1 cellular context compared by ENCODE assay signal in the genomic region with DNA sequence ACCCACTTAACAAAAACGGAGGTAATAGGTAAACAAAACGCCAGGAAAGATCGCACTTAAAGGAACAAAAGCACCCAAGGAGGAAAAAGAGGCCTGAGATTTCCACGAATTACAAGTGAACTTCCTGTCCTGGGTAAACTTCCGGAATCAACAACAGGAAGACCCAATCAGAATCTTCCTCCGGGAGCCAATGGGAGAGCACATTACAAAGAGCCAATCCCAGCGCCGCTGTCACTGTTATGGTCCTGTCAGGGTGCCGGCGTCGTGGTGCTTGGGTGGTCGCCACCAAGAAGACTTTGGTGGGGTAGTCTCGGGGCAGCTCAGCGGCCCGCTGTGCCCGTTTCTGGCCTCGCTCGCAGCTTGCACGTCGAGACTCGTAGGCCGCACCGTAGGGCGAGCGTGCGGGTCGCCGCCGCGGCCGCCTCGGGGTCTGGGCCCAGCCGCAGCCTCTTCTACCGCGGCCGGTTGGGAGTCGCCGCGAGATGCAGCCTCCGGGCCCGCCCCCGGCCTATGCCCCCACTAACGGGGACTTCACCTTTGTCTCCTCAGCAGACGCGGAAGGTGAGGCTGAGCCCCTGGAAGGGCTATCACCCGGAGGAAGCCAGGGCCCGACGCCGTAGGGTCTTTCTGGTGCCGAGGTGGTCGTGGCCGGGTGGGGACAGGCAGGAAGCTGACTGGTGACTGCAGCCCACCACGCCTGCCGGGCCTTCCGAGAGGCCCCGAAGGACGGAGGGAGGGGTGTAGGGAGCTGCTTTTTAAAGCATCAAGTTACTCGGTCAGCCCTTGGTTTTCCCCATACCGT.
A peak's percentile ranks its signal among the peaks of the same experiment; 100 is the strongest.
TF ChIP-seq lines count a peak whose summit lies in the region.

TSS of gene YIPF4 (plus strand) at position 231 of the 802 bp plus-strand sequence. CDS start at position 483, 252 bp downstream.

TF ChIP-seq in HepG2, 621 proteins besides CTCF, POLR2A, EP300 and RAD21 (continued from another document and continues in another):
- peak; percentile 91; the same call in 1 of the 2 replicates for TF ChIP-seq ZFP91 (CRISPR knock-in tag; IDR thresholded peaks at IDR 0.05; ENCODE audit: borderline replicate concordance)
- TF ChIP-seq ZNF7 (CRISPR knock-in tag; IDR thresholded peaks at IDR 0.05) = 0 out of 2 replicates have a peak, but pooled peaks have one; percentile 15
- TF ChIP-seq KLF9 (CRISPR knock-in tag; IDR thresholded peaks at IDR 0.05; ENCODE audit: low read depth) = peak; percentile 78
- no peak for TF ChIP-seq ZNF660 (CRISPR knock-in tag; IDR thresholded peaks at IDR 0.05; ENCODE audit: borderline replicate concordance, low read depth)
- TF ChIP-seq, protein P1, sequence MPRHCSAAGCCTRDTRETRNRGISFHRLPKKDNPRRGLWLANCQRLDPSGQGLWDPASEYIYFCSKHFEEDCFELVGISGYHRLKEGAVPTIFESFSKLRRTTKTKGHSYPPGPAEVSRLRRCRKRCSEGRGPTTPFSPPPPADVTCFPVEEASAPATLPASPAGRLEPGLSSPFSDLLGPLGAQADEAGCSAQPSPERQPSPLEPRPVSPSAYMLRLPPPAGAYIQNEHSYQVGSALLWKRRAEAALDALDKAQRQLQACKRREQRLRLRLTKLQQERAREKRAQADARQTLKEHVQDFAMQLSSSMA (CRISPR knock-in tag; IDR thresholded peaks at IDR 0.05) = peak; percentile 78; the same call in 1 of the 2 replicates
- TF ChIP-seq ZNF3 (CRISPR knock-in tag; IDR thresholded peaks at IDR 0.05) = no peak
- peak; percentile 91 for TF ChIP-seq KLF6 (CRISPR knock-in tag; IDR thresholded peaks at IDR 0.05)
- TF ChIP-seq SNAPC4 (CRISPR knock-in tag; IDR thresholded peaks at IDR 0.05) = no peak
- TF ChIP-seq RXRB (CRISPR knock-in tag; IDR thresholded peaks at IDR 0.05; ENCODE audit: borderline replicate concordance) = peak; percentile 59
- TF ChIP-seq DZIP1 (CRISPR knock-in tag; IDR thresholded peaks at IDR 0.05) = no peak; the same call in 1 of the 2 replicates
- peak; percentile 92 for TF ChIP-seq ZMAT3 (CRISPR knock-in tag; conservative IDR thresholded peaks at IDR 0.05)
- 0 out of 2 replicates have a peak, but pooled peaks have one; percentile 34 for TF ChIP-seq ARNTL (CRISPR knock-in tag; IDR thresholded peaks at IDR 0.05)
- TF ChIP-seq ZBTB8A (CRISPR knock-in tag; IDR thresholded peaks at IDR 0.05; ENCODE audit: borderline replicate concordance, low read depth) = 0 out of 2 replicates have a peak, but pooled peaks have one; percentile 68
- peak; percentile 78; the same call in 1 of the 2 replicates for TF ChIP-seq ZNF280B (CRISPR knock-in tag; IDR thresholded peaks at IDR 0.05; ENCODE audit: borderline replicate concordance)
- TF ChIP-seq ZNF20 (CRISPR knock-in tag; IDR thresholded peaks at IDR 0.05) = no peak
- no peak; the same call in 1 of the 2 replicates for TF ChIP-seq AKNA (CRISPR knock-in tag; IDR thresholded peaks at IDR 0.05; ENCODE audit: borderline replicate concordance)
- TF ChIP-seq ZNF704 (CRISPR knock-in tag; IDR thresholded peaks at IDR 0.05; ENCODE audit: borderline replicate concordance) = peak; percentile 97
- peak; percentile 72; the same call in 1 of the 2 replicates for TF ChIP-seq ZNF782 (CRISPR knock-in tag; IDR thresholded peaks at IDR 0.05; ENCODE audit: borderline replicate concordance)
- TF ChIP-seq ZNF296 (CRISPR knock-in tag; conservative IDR thresholded peaks at IDR 0.05) = 0 out of 2 replicates have a peak, but pooled peaks have one; percentile 50
- no peak for TF ChIP-seq GTF2F1 (IDR thresholded peaks at IDR 0.05; ENCODE audit: low read length)
- TF ChIP-seq, protein P2, sequence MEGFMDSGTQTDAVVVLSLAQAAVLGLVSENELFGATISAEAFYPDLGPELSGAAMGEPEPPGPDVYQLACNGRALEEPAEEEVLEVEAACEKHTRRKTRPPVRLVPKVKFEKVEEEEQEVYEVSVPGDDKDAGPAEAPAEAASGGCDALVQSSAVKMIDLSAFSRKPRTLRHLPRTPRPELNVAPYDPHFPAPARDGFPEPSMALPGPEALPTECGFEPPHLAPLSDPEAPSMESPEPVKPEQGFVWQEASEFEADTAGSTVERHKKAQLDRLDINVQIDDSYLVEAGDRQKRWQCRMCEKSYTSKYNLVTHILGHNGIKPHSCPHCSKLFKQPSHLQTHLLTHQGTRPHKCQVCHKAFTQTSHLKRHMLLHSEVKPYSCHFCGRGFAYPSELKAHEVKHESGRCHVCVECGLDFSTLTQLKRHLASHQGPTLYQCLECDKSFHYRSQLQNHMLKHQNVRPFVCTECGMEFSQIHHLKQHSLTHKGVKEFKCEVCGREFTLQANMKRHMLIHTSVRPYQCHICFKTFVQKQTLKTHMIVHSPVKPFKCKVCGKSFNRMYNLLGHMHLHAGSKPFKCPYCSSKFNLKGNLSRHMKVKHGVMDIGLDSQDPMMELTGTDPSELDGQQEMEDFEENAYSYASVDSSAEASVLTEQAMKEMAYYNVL (CRISPR knock-in tag; IDR thresholded peaks at IDR 0.05; ENCODE audit: borderline replicate concordance) = peak; percentile 69
- TF ChIP-seq, protein P3, sequence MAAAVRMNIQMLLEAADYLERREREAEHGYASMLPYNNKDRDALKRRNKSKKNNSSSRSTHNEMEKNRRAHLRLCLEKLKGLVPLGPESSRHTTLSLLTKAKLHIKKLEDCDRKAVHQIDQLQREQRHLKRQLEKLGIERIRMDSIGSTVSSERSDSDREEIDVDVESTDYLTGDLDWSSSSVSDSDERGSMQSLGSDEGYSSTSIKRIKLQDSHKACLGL (CRISPR knock-in tag; IDR thresholded peaks at IDR 0.05) = peak; percentile 73; the same call in 1 of the 2 replicates
- no peak for TF ChIP-seq ZC3H4 (CRISPR knock-in tag; IDR thresholded peaks at IDR 0.05; ENCODE audit: borderline replicate concordance)
- no peak for TF ChIP-seq TOE1 (CRISPR knock-in tag; IDR thresholded peaks at IDR 0.05)
- TF ChIP-seq NKX3-1 (CRISPR knock-in tag; IDR thresholded peaks at IDR 0.05) = peak; percentile 88
- TF ChIP-seq BORCS8-MEF2B (CRISPR knock-in tag; IDR thresholded peaks at IDR 0.05) = no peak; the same call in none of the 2 replicates
- TF ChIP-seq ZNF879 (CRISPR knock-in tag; IDR thresholded peaks at IDR 0.05) = peak; percentile 85
- TF ChIP-seq, protein P4, sequence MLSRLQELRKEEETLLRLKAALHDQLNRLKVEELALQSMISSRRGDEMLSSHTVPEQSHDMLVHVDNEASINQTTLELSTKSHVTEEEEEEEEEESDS (CRISPR knock-in tag; IDR thresholded peaks at IDR 0.05; ENCODE audit: borderline replicate concordance) = no peak; the same call in 1 of the 2 replicates
- TF ChIP-seq ZNF816 (CRISPR knock-in tag; IDR thresholded peaks at IDR 0.05; ENCODE audit: borderline replicate concordance) = peak; percentile 97
